19 cellular contexts compared by ENCODE assay signal in the genomic region with DNA sequence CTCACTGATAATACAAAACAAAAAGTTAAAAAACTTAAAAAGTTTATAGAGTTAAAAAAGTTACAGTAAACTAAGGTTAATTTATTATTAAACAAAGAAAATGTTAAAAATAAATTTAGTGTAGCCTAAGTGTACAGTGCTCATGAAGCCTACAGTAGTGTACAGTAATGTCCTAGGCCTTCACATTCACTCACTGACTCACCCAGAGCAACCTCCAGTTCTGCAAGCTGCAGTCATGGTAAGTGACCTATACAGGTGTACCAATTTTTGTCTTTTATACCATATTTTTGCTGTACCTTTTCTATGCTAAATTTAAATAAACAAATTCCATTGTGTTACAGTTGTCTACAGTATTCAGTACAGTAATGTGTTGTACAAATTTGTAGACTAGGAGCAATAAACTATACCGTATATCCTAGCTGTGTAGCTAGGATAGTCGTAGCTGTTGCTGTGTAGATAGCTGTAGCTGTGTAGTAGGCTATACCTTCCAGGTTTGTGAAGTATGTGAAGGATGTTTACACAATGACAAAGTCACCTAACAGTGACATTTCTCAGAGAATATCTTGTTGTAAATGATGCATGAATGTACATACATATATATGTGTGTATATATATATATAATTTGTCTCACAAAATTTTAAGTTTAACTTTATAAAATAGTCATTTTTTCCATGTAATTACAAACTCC.
"Had no signal": no experiment of that assay in that cellular context is flagged by ENCODE, and none has a peak within 500 bp of the region (broad histone marks: within the 10 kb centered on the region; RNA-seq: fewer than 3 reads in every experiment).

No MANE protein-coding gene starts in this region.

- H3K27ac ChIP-seq: brain microvascular endothelial cell, coronary artery, gastrocnemius medialis, heart left ventricle, right atrium auricular region, tibial nerve, vagina had no signal

- H3K9me3 ChIP-seq: gastrocnemius medialis, heart left ventricle, mucosa of descending colon, right atrium auricular region, tibial nerve, vagina had no signal

- ATAC-seq: activated CD4-positive, CD25-positive, alpha-beta regulatory T cell treated with anti-CD3 and anti-CD28 coated beads, Interleukin-2, amount 50 U/mL, for 24 hours; activated CD8-positive, alpha-beta T cell treated with anti-CD3 and anti-CD28 coated beads, Interleukin-2, amount 10 ng/mL, durations not matched to agents 7 days and 5 days; gastrocnemius medialis; heart left ventricle; left ventricle myocardium superior; mucosa of descending colon; stimulated activated naive CD8-positive, alpha-beta T cell treated with anti-CD3 and anti-CD28 coated beads, Interleukin-15, Interleukin-2, amounts not matched to agents 100 U/mL and 50 U/mL, for 24 hours had no signal

- H3K36me3 ChIP-seq: brain microvascular endothelial cell, gastrocnemius medialis, heart left ventricle, right atrium auricular region, tibial nerve, vagina had no signal

- DNase-seq: activated CD4-positive, alpha-beta T cell treated with anti-CD3 and anti-CD28 coated beads, Interleukin-2, amount 10 ng/mL, durations not matched to agents 7 days and 5 days; activated CD8-positive, alpha-beta T cell treated with anti-CD3 and anti-CD28 coated beads, Interleukin-2, amount 10 ng/mL, durations not matched to agents 7 days and 5 days; activated naive CD4-positive, alpha-beta T cell treated with Interleukin-2 at 50 U/mL for 16 hours; activated T-cell treated with anti-CD3 and anti-CD28 coated beads, Interleukin-2, amount 50 U/mL, for 24 hours; brain microvascular endothelial cell; gastrocnemius medialis; heart left ventricle; kidney glomerular epithelial cell; left ventricle myocardium superior; mucosa of descending colon; naive B cell; stimulated activated naive CD8-positive, alpha-beta T cell treated with anti-CD3 and anti-CD28 coated beads, Interleukin-15, Interleukin-2, amounts not matched to agents 100 U/mL and 50 U/mL, for 24 hours; substantia nigra; T-helper 9 cell had no signal

- H3K4me3 ChIP-seq: coronary artery, gastrocnemius medialis, heart left ventricle, mucosa of descending colon, right atrium auricular region, tibial nerve, vagina had no signal

- H3K27me3 ChIP-seq: brain microvascular endothelial cell, gastrocnemius medialis, heart left ventricle, right atrium auricular region, tibial nerve, vagina had no signal
